2 cellular contexts compared by ENCODE assay signal in the genomic region with DNA sequence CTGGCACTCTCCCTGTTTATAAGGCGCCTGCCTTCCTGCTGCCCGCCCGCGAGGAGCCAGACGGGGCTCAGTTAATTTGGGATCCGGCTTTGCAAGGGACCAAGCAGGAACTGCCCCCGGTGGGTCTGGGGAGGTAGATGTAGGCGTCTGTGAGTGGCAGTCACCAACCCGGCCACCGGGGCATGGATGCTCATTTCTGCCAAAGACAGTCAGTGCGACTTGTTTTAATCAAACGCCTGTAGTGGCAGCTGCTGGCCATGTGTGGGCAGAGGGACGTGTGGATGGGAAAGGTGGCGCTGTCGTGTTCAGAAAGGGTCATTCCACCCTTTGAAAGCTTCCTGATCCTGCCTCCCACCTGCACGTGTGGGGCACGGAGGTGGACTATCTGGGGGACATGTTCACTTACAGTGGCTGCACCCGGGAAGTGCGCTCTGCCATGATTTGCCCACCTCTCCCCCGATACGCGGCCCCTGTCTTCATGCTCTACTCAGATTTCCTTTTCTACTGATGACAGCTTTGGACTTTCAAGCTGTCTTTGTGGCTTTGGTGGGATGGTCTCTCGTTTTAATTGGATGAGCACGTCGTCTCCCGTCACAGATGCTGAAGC.
A peak's percentile ranks its signal among the peaks of the same experiment; 100 is the strongest.
TF ChIP-seq lines count a peak whose summit lies in the region.

No MANE protein-coding gene starts in this region.

TF ChIP-seq in K562, 482 proteins besides CTCF, POLR2A, EP300 and RAD21 (continued from another document and continues in another):
- TF ChIP-seq, protein P1, sequence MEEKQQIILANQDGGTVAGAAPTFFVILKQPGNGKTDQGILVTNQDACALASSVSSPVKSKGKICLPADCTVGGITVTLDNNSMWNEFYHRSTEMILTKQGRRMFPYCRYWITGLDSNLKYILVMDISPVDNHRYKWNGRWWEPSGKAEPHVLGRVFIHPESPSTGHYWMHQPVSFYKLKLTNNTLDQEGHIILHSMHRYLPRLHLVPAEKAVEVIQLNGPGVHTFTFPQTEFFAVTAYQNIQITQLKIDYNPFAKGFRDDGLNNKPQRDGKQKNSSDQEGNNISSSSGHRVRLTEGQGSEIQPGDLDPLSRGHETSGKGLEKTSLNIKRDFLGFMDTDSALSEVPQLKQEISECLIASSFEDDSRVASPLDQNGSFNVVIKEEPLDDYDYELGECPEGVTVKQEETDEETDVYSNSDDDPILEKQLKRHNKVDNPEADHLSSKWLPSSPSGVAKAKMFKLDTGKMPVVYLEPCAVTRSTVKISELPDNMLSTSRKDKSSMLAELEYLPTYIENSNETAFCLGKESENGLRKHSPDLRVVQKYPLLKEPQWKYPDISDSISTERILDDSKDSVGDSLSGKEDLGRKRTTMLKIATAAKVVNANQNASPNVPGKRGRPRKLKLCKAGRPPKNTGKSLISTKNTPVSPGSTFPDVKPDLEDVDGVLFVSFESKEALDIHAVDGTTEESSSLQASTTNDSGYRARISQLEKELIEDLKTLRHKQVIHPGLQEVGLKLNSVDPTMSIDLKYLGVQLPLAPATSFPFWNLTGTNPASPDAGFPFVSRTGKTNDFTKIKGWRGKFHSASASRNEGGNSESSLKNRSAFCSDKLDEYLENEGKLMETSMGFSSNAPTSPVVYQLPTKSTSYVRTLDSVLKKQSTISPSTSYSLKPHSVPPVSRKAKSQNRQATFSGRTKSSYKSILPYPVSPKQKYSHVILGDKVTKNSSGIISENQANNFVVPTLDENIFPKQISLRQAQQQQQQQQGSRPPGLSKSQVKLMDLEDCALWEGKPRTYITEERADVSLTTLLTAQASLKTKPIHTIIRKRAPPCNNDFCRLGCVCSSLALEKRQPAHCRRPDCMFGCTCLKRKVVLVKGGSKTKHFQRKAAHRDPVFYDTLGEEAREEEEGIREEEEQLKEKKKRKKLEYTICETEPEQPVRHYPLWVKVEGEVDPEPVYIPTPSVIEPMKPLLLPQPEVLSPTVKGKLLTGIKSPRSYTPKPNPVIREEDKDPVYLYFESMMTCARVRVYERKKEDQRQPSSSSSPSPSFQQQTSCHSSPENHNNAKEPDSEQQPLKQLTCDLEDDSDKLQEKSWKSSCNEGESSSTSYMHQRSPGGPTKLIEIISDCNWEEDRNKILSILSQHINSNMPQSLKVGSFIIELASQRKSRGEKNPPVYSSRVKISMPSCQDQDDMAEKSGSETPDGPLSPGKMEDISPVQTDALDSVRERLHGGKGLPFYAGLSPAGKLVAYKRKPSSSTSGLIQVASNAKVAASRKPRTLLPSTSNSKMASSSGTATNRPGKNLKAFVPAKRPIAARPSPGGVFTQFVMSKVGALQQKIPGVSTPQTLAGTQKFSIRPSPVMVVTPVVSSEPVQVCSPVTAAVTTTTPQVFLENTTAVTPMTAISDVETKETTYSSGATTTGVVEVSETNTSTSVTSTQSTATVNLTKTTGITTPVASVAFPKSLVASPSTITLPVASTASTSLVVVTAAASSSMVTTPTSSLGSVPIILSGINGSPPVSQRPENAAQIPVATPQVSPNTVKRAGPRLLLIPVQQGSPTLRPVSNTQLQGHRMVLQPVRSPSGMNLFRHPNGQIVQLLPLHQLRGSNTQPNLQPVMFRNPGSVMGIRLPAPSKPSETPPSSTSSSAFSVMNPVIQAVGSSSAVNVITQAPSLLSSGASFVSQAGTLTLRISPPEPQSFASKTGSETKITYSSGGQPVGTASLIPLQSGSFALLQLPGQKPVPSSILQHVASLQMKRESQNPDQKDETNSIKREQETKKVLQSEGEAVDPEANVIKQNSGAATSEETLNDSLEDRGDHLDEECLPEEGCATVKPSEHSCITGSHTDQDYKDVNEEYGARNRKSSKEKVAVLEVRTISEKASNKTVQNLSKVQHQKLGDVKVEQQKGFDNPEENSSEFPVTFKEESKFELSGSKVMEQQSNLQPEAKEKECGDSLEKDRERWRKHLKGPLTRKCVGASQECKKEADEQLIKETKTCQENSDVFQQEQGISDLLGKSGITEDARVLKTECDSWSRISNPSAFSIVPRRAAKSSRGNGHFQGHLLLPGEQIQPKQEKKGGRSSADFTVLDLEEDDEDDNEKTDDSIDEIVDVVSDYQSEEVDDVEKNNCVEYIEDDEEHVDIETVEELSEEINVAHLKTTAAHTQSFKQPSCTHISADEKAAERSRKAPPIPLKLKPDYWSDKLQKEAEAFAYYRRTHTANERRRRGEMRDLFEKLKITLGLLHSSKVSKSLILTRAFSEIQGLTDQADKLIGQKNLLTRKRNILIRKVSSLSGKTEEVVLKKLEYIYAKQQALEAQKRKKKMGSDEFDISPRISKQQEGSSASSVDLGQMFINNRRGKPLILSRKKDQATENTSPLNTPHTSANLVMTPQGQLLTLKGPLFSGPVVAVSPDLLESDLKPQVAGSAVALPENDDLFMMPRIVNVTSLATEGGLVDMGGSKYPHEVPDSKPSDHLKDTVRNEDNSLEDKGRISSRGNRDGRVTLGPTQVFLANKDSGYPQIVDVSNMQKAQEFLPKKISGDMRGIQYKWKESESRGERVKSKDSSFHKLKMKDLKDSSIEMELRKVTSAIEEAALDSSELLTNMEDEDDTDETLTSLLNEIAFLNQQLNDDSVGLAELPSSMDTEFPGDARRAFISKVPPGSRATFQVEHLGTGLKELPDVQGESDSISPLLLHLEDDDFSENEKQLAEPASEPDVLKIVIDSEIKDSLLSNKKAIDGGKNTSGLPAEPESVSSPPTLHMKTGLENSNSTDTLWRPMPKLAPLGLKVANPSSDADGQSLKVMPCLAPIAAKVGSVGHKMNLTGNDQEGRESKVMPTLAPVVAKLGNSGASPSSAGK (IDR thresholded peaks at IDR 0.05) = peak; percentile 37
- TF ChIP-seq, protein P2, sequence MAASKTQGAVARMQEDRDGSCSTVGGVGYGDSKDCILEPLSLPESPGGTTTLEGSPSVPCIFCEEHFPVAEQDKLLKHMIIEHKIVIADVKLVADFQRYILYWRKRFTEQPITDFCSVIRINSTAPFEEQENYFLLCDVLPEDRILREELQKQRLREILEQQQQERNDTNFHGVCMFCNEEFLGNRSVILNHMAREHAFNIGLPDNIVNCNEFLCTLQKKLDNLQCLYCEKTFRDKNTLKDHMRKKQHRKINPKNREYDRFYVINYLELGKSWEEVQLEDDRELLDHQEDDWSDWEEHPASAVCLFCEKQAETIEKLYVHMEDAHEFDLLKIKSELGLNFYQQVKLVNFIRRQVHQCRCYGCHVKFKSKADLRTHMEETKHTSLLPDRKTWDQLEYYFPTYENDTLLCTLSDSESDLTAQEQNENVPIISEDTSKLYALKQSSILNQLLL (CRISPR knock-in tag; IDR thresholded peaks at IDR 0.05; ENCODE audit: borderline replicate concordance) = no peak
- 0 out of 2 replicates have a peak, but pooled peaks have one; percentile 47 for TF ChIP-seq ZKSCAN8 (CRISPR knock-in tag; IDR thresholded peaks at IDR 0.05)
- TF ChIP-seq, protein P3, sequence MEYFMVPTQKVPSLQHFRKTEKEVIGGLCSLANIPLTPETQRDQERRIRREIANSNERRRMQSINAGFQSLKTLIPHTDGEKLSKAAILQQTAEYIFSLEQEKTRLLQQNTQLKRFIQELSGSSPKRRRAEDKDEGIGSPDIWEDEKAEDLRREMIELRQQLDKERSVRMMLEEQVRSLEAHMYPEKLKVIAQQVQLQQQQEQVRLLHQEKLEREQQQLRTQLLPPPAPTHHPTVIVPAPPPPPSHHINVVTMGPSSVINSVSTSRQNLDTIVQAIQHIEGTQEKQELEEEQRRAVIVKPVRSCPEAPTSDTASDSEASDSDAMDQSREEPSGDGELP (CRISPR knock-in tag; IDR thresholded peaks at IDR 0.05; ENCODE audit: borderline replicate concordance) = peak; percentile 47; the same call in 1 of the 2 replicates
- TF ChIP-seq RBFOX2 (IDR thresholded peaks at IDR 0.05; ENCODE audit: low read depth, low read length) = peak; percentile 48; the same call in 1 of the 2 replicates
- peak; percentile 10 for TF ChIP-seq SAP30 (IDR thresholded peaks at IDR 0.05; ENCODE audit: borderline replicate concordance, insufficient read depth, low read depth, low read length, poor library complexity, severe bottlenecking)
- TF ChIP-seq ZNF263 (CRISPR knock-in tag; IDR thresholded peaks at IDR 0.05; ENCODE audit: borderline replicate concordance) = 0 out of 2 replicates have a peak, but pooled peaks have one; percentile 29
- TF ChIP-seq MAFF (IDR thresholded peaks at IDR 0.05; ENCODE audit: low read length) = no peak

TF ChIP-seq in HepG2, 621 proteins besides CTCF, POLR2A, EP300 and RAD21 (continued from another document and continues in another):
- TF ChIP-seq, protein P4, sequence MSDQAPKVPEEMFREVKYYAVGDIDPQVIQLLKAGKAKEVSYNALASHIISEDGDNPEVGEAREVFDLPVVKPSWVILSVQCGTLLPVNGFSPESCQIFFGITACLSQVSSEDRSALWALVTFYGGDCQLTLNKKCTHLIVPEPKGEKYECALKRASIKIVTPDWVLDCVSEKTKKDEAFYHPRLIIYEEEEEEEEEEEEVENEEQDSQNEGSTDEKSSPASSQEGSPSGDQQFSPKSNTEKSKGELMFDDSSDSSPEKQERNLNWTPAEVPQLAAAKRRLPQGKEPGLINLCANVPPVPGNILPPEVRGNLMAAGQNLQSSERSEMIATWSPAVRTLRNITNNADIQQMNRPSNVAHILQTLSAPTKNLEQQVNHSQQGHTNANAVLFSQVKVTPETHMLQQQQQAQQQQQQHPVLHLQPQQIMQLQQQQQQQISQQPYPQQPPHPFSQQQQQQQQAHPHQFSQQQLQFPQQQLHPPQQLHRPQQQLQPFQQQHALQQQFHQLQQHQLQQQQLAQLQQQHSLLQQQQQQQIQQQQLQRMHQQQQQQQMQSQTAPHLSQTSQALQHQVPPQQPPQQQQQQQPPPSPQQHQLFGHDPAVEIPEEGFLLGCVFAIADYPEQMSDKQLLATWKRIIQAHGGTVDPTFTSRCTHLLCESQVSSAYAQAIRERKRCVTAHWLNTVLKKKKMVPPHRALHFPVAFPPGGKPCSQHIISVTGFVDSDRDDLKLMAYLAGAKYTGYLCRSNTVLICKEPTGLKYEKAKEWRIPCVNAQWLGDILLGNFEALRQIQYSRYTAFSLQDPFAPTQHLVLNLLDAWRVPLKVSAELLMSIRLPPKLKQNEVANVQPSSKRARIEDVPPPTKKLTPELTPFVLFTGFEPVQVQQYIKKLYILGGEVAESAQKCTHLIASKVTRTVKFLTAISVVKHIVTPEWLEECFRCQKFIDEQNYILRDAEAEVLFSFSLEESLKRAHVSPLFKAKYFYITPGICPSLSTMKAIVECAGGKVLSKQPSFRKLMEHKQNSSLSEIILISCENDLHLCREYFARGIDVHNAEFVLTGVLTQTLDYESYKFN (CRISPR knock-in tag; conservative IDR thresholded peaks at IDR 0.05) = no peak
- no peak for TF ChIP-seq MYNN (CRISPR knock-in tag; IDR thresholded peaks at IDR 0.05; ENCODE audit: low read depth)
- no peak; the same call in 1 of the 2 replicates for TF ChIP-seq ZIK1 (CRISPR knock-in tag; IDR thresholded peaks at IDR 0.05; ENCODE audit: borderline replicate concordance, low read depth)
- TF ChIP-seq, protein P5, sequence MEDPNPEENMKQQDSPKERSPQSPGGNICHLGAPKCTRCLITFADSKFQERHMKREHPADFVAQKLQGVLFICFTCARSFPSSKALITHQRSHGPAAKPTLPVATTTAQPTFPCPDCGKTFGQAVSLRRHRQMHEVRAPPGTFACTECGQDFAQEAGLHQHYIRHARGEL (CRISPR knock-in tag; IDR thresholded peaks at IDR 0.05) = no peak
- TF ChIP-seq, protein P6, sequence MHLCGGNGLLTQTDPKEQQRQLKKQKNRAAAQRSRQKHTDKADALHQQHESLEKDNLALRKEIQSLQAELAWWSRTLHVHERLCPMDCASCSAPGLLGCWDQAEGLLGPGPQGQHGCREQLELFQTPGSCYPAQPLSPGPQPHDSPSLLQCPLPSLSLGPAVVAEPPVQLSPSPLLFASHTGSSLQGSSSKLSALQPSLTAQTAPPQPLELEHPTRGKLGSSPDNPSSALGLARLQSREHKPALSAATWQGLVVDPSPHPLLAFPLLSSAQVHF (CRISPR knock-in tag; IDR thresholded peaks at IDR 0.05) = no peak
- no peak for TF ChIP-seq ARNT (IDR thresholded peaks at IDR 0.05)
- no peak for TF ChIP-seq RBM39 (IDR thresholded peaks at IDR 0.05; ENCODE audit: low read depth, low read length, poor library complexity, severe bottlenecking)
- no peak; the same call in 1 of the 2 replicates for TF ChIP-seq MXD4 (CRISPR knock-in tag; IDR thresholded peaks at IDR 0.05)
- TF ChIP-seq ZMYM3 (CRISPR knock-in tag; IDR thresholded peaks at IDR 0.05) = no peak; the same call in 1 of the 2 replicates
- 0 out of 2 replicates have a peak, but pooled peaks have one; percentile 15 for TF ChIP-seq GTF3A (CRISPR knock-in tag; conservative IDR thresholded peaks at IDR 0.05)
- no peak for TF ChIP-seq ZNF557 (CRISPR knock-in tag; IDR thresholded peaks at IDR 0.05)
- no peak for TF ChIP-seq NFYC (CRISPR knock-in tag; IDR thresholded peaks at IDR 0.05)
- TF ChIP-seq ZUFSP (CRISPR knock-in tag; IDR thresholded peaks at IDR 0.05; ENCODE audit: borderline replicate concordance) = no peak
- TF ChIP-seq ZNF761 (CRISPR knock-in tag; conservative IDR thresholded peaks at IDR 0.05) = 0 out of 2 replicates have a peak, but pooled peaks have one; percentile 76
- no peak for TF ChIP-seq RBM22 (optimal IDR thresholded peaks at IDR 0.05; ENCODE audit: low read length)
- peak; percentile 83 for TF ChIP-seq ZNF800 (CRISPR knock-in tag; IDR thresholded peaks at IDR 0.05)
- no peak for TF ChIP-seq ZNF878 (CRISPR knock-in tag; IDR thresholded peaks at IDR 0.05)
- TF ChIP-seq ZBTB34 (CRISPR knock-in tag; IDR thresholded peaks at IDR 0.05) = no peak
